ENCODE assay signal across 1 cellular context in genomic region chr14:77131871-77132486, GRCh38.
A peak's percentile ranks its signal among the peaks of the same experiment; 100 is the strongest.
TF ChIP-seq lines count a peak whose summit lies in the region.

No MANE protein-coding gene starts in this region.

TF ChIP-seq in K562, 482 proteins besides CTCF, POLR2A, EP300 and RAD21:
- TF ChIP-seq PCBP1 (IDR thresholded peaks at IDR 0.05; ENCODE audit: low read depth, low read length, poor library complexity, severe bottlenecking), result no peak
- no peak for TF ChIP-seq ZKSCAN3 (CRISPR knock-in tag; IDR thresholded peaks at IDR 0.05)
- peak; percentile 24 to 27; a peak in 2 of 4 replicates for TF ChIP-seq NRF1 (conservative IDR thresholded peaks at IDR 0.05 in 1 of 2, IDR thresholded peaks at IDR 0.05 in 1 of 2)
- no peak for TF ChIP-seq CREBBP (IDR thresholded peaks at IDR 0.05; ENCODE audit: low read depth, low read length)
- no peak for TF ChIP-seq MYC (IDR thresholded peaks at IDR 0.05; ENCODE audit: low read depth, low read length)
- TF ChIP-seq MYC (CRISPR knock-in tag; IDR thresholded peaks at IDR 0.05; ENCODE audit: borderline replicate concordance, low read depth), result no peak
- no peak for TF ChIP-seq NR1H2 (CRISPR knock-in tag; IDR thresholded peaks at IDR 0.05)
- TF ChIP-seq SRSF3 (IDR thresholded peaks at IDR 0.05; ENCODE audit: insufficient read depth, low read length), result no peak
TF ChIP-seq in K562: peak in this region for 1.
